ENCODE assay signal across 1 cellular context in genomic region chrX:114451397-114451796, GRCh38.
TF ChIP-seq lines count a peak whose summit lies in the region.

No MANE protein-coding gene starts in this region.

TF ChIP-seq in H1, 55 proteins besides CTCF, POLR2A, EP300 and RAD21:
- no peak for TF ChIP-seq NRF1 (IDR thresholded peaks at IDR 0.05; ENCODE audit: low read depth, low read length)
- no peak for TF ChIP-seq BRCA1 (IDR thresholded peaks at IDR 0.05; ENCODE audit: low read depth, low read length)
- TF ChIP-seq CBX8 (IDR thresholded peaks at IDR 0.05; ENCODE audit: borderline replicate concordance, low read depth, low read length): no peak
- no peak for TF ChIP-seq KDM4A (IDR thresholded peaks at IDR 0.05; ENCODE audit: low read depth, low read length, severe bottlenecking)
- no peak for TF ChIP-seq GABPA (IDR thresholded peaks at IDR 0.05; ENCODE audit: borderline replicate concordance, insufficient read depth, low read length)
- no peak for TF ChIP-seq RXRA (IDR thresholded peaks at IDR 0.05; ENCODE audit: insufficient read depth, low read depth, low read length)
- TF ChIP-seq RNF2 (IDR thresholded peaks at IDR 0.05; ENCODE audit: borderline replicate concordance, low read depth, low read length, missing control alignments, poor library complexity, severe bottlenecking): no peak
- no peak for TF ChIP-seq SP2 (IDR thresholded peaks at IDR 0.05; ENCODE audit: low read length)
- no peak for TF ChIP-seq TBP (IDR thresholded peaks at IDR 0.05; ENCODE audit: low read depth, low read length)
- TF ChIP-seq PHF8 (conservative IDR thresholded peaks at IDR 0.05; ENCODE audit: low read depth, low read length): no peak
- no peak for TF ChIP-seq BACH1 (IDR thresholded peaks at IDR 0.05; ENCODE audit: low read length)
- no peak for TF ChIP-seq ASH2L (IDR thresholded peaks at IDR 0.05; ENCODE audit: low read length)
- no peak for TF ChIP-seq EGR1 (IDR thresholded peaks at IDR 0.05; ENCODE audit: borderline replicate concordance, low read depth, low read length)
- TF ChIP-seq, protein P1, sequence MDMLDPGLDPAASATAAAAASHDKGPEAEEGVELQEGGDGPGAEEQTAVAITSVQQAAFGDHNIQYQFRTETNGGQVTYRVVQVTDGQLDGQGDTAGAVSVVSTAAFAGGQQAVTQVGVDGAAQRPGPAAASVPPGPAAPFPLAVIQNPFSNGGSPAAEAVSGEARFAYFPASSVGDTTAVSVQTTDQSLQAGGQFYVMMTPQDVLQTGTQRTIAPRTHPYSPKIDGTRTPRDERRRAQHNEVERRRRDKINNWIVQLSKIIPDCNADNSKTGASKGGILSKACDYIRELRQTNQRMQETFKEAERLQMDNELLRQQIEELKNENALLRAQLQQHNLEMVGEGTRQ (IDR thresholded peaks at IDR 0.05; ENCODE audit: low read length): no peak
- TF ChIP-seq SUZ12 (IDR thresholded peaks at IDR 0.05; ENCODE audit: low read length): no peak
- no peak for TF ChIP-seq TAF7 (optimal IDR thresholded peaks at IDR 0.05; ENCODE audit: borderline replicate concordance, low read depth, low read length)
- no peak for TF ChIP-seq FOSL1 (IDR thresholded peaks at IDR 0.05; ENCODE audit: insufficient read depth, low read depth, low read length)
- no peak for TF ChIP-seq CHD2 (IDR thresholded peaks at IDR 0.05; ENCODE audit: low read length)
- no peak for TF ChIP-seq POU5F1 (IDR thresholded peaks at IDR 0.05; ENCODE audit: low read depth, low read length)
- TF ChIP-seq SAP30 (IDR thresholded peaks at IDR 0.05; ENCODE audit: insufficient read depth, insufficient replicate concordance, low read length): no peak
